In the genomic region with DNA sequence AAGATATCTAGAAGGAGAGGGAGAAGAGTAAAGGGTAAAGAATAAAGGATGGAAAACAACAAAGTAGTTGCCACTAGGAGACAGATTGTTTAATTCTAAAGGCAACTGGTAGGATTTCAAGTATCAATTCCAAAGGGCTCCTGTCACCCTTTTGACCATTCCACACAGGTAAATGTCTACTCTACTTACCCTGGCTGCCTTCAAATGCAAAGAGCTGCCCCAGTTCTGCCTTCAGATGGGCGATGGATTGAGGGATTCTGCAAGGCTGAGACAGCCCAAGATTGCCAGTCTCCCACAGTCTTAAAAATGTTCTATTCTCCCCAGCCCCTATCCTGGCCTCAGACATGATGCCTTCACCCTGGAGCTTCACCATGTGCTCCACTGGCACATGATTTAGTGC, we compare ENCODE assay signal across 9 cellular contexts. TPM values are rescaled to one million over a fixed set of nuclear protein-coding genes. Genes with fewer than 3 reads are reported as not detected.
"Had no signal": no experiment of that assay in that cellular context is flagged by ENCODE, and none has a peak within 500 bp of the region (broad histone marks: within the 10 kb centered on the region; RNA-seq: fewer than 3 reads in every experiment).

No MANE protein-coding gene starts in this region.

- H3K4me3 Mint-ChIP-seq: GM23338, H9, HFFc6 had no signal

- H3K4me1 ChIP-seq: HAP-1 had no signal

- H3K9ac ChIP-seq: GM23248 had no signal

- H2AFZ ChIP-seq: GM23248, GM23338 had no signal

- H3K4me1 Mint-ChIP-seq: GM23338, H9 had no signal

- H3K27ac Mint-ChIP-seq: GM23338, H9, HFFc6 had no signal

- H3K4me2 ChIP-seq: GM23338 had no signal

- DNase-seq: GM23248, GOT3, H7, H9, HCEC 1CT, HFFc6 had no signal

- H3K36me3 ChIP-seq: HAP-1 had no signal

- H3K9me3 ChIP-seq: HAP-1 had no signal

- H3K27ac ChIP-seq: GM23248 had no signal

- H3K4me3 ChIP-seq: GM23248, GM23338, HAP-1 had no signal

RNA-seq across cellular contexts. Expression of a gene that starts 11.4 kb away (rescaled TPM):
- polyA plus RNA-seq: GM23248, GM23338, H1 had no signal

RNA-seq across cellular contexts. Expression of a gene that starts 30.2 kb away (rescaled TPM):
- polyA plus RNA-seq: GM23248, GM23338, H1 had no signal

RNA-seq across cellular contexts. Expression of a gene that starts 48.2 kb away (rescaled TPM):
- polyA plus RNA-seq: GM23248, GM23338, H1 had no signal
